Comparison of ENCODE assay signal across 18 cellular contexts in genomic region chr4:100022792-100023222, GRCh38.
DNase-seq lines count a peak whose midpoint lies in the region; TF ChIP-seq lines count a peak whose summit lies in the region.
"Had no signal": no experiment of that assay in that cellular context is flagged by ENCODE, and none has a peak within 500 bp of the region (broad histone marks: within the 10 kb centered on the region; RNA-seq: fewer than 3 reads in every experiment).

No MANE protein-coding gene starts in this region.

- TF ChIP-seq CTCF in astrocyte of the spinal cord (IDR thresholded peaks at IDR 0.05; ENCODE audit: low read depth, low read length) (no peak), neural cell (IDR thresholded peaks at IDR 0.05; ENCODE audit: poor library complexity, severe bottlenecking) (no peak), uterus (IDR thresholded peaks at IDR 0.05) (no peak), sigmoid colon (IDR thresholded peaks at IDR 0.05) (no peak)

- H3K9me3 ChIP-seq in neural cell (ENCODE audit: low read length) (no peaks in the 10 kb centered on the region), uterus (peaks cover 0 to under 1% of the 10 kb centered on the region in 2 donors), sigmoid colon (peaks cover 0 to 3% (median 0%) of the 10 kb centered on the region in 4 donors)

- H4K20me1 ChIP-seq in neural cell (ENCODE audit: insufficient read depth), result no peaks in the 10 kb centered on the region

- H3K27ac ChIP-seq in neural cell (ENCODE audit: low read length), result peak overlapping the region; percentile 43
- H3K27ac ChIP-seq in uterus, result no peak overlapping the region
- no peak overlapping the region for H3K27ac ChIP-seq in sigmoid colon

- no peak overlapping the region for H3K4me2 ChIP-seq in neural cell (ENCODE audit: low read length)

- no peaks in the 10 kb centered on the region for H3K4me1 ChIP-seq in uterus
- H3K4me1 ChIP-seq in sigmoid colon, result peaks cover 0 to 4% (median 0%) of the 10 kb centered on the region in 4 donors

- in situ Hi-C loops in astrocyte of the spinal cord (cut with HindIII; ENCODE audit: low sequenced_read_pairs), result no loop called here

- no peaks in the 10 kb centered on the region for H3K79me2 ChIP-seq in neural cell (replicated peaks; ENCODE audit: insufficient read depth, low read length)

- DNase-seq in NCI-H1092 treated with DMSO at 0.1 percent for 48 hours (lab: John Stamatoyannopoulos, UW), result peak; percentile 90
- DNase-seq in NCI-H345 (lab: John Stamatoyannopoulos, UW), result peak; percentile 82
- DNase-seq in astrocyte of the spinal cord (ENCODE audit: low read depth, low spot score), result peak; percentile 14
- no peak for DNase-seq in uterus
- DNase-seq in sigmoid colon, result no peak
- no peak for DNase-seq in posterior cingulate gyrus
- no peak for DNase-seq in central memory CD4-positive, alpha-beta T cell
- DNase-seq: activated CD8-positive, alpha-beta memory T cell treated with anti-CD3 and anti-CD28 coated beads for 24 hours; Calu3; effector CD8-positive, alpha-beta T cell; head of caudate nucleus; KG1; midbrain; NCI-H524; SHP77 treated with DMSO at 0.1 percent for 48 hours; T-helper 17 cell had no signal

- no peak for TF ChIP-seq RAD21 in neural cell (conservative IDR thresholded peaks at IDR 0.05)

- H3K9me2 ChIP-seq in neural cell (ENCODE audit: insufficient read depth, low read length), result no peaks in the 10 kb centered on the region

- no peak overlapping the region for H2AFZ ChIP-seq in neural cell (ENCODE audit: low read depth, low read length)

- H3K9ac ChIP-seq in neural cell (ENCODE audit: low read length), result no peak overlapping the region

- peak; percentile 38 for TF ChIP-seq EP300 in neural cell (conservative IDR thresholded peaks at IDR 0.05; ENCODE audit: poor library complexity, severe bottlenecking)
- TF ChIP-seq EP300 in sigmoid colon (IDR thresholded peaks at IDR 0.05), result no peak

- H3K36me3 ChIP-seq in neural cell (ENCODE audit: insufficient read depth, low read length), result no peaks in the 10 kb centered on the region
- no peaks in the 10 kb centered on the region for H3K36me3 ChIP-seq in uterus
- no peaks in the 10 kb centered on the region for H3K36me3 ChIP-seq in sigmoid colon

- H3F3A ChIP-seq in neural cell (ENCODE audit: insufficient read depth, low read length, poor library complexity, severe bottlenecking), result no peaks in the 10 kb centered on the region

- no peak for TF ChIP-seq POLR2A in uterus (IDR thresholded peaks at IDR 0.05)
- TF ChIP-seq POLR2A in sigmoid colon (IDR thresholded peaks at IDR 0.05), result no peak

- 58 to 66% methylated on average over 5 of the region's 5 CpGs for WGBS in sigmoid colon, 2 donors

- H3K4me3 ChIP-seq in astrocyte of the spinal cord (ENCODE audit: low read depth, low read length) (no peak overlapping the region), neural cell (ENCODE audit: low read length) (no peak overlapping the region), uterus (no peak overlapping the region), sigmoid colon (no peak overlapping the region)
- H3K4me3 ChIP-seq: GM12878 had no signal

- intact Hi-C loops in uterus (cut with DNase I; ENCODE audit: low total_unique reads), result no loop called here
- intact Hi-C loops in sigmoid colon (cut with DNase I), result no loop called here
- intact Hi-C loops in posterior cingulate gyrus (cut with DNase I), result no loop called here

- H3K27me3 ChIP-seq in neural cell (ENCODE audit: insufficient read depth, low read depth, low read length), result no peaks in the 10 kb centered on the region
- H3K27me3 ChIP-seq in uterus, result no peaks in the 10 kb centered on the region
- H3K27me3 ChIP-seq in sigmoid colon, result no peaks in the 10 kb centered on the region

TF ChIP-seq in neural cell, 6 proteins besides CTCF, POLR2A, EP300 and RAD21:
- TF ChIP-seq POLR2AphosphoS5 (IDR thresholded peaks at IDR 0.05) (peak; percentile 71), TAF1 (IDR thresholded peaks at IDR 0.05; ENCODE audit: low read depth) (no peak)

Comparison
In these comparisons a context has a peak if more than half of its experiments do, and no peak if none do; other contexts are left out.
1. DNase-seq: peak in NCI-H1092 treated with DMSO at 0.1 percent for 48 hours (single experiment), NCI-H345 (single experiment) and astrocyte of the spinal cord (single experiment); none in uterus (0 of 2), sigmoid colon (single experiment), posterior cingulate gyrus (0 of 10) and central memory CD4-positive, alpha-beta T cell (single experiment).